ENCODE assay signal across 14 cellular contexts in genomic region chr5:100800552-100800951, GRCh38.
DNase-seq lines count a peak whose midpoint lies in the region; ATAC-seq and TF ChIP-seq lines count a peak whose summit lies in the region.
"Had no signal": no experiment of that assay in that cellular context is flagged by ENCODE, and none has a peak within 500 bp of the region (broad histone marks: within the 10 kb centered on the region; RNA-seq: fewer than 3 reads in every experiment).

No MANE protein-coding gene starts in this region.

- peak; percentile 93 for ATAC-seq in GM18502 (IDR thresholded peaks at IDR 0.05; ENCODE audit: poor library complexity, unreplicated experiment)
- peak; percentile 71 for ATAC-seq in GM19468 (IDR thresholded peaks at IDR 0.05; ENCODE audit: extremely low read depth, unreplicated experiment)
- peak; percentile 86 for ATAC-seq in HG02884 (IDR thresholded peaks at IDR 0.05; ENCODE audit: unreplicated experiment)
- ATAC-seq in HG03571 (IDR thresholded peaks at IDR 0.05; ENCODE audit: unreplicated experiment), result peak; percentile 65
- no peak for ATAC-seq in gastroesophageal sphincter
- ATAC-seq: left cardiac atrium, psoas muscle, upper lobe of right lung had no signal

- H3K36me3 ChIP-seq in gastroesophageal sphincter, result no peaks in the 10 kb centered on the region
- H3K36me3 ChIP-seq: SJCRH30, upper lobe of right lung had no signal

- no peak for DNase-seq in MV-4-11 (lab: John Stamatoyannopoulos, UW)
- no peak for DNase-seq in dedifferentiated amniotic fluid mesenchymal stem cell (ENCODE audit: extremely low spot score)
- no peak for DNase-seq in NCI-H146 (lab: John Stamatoyannopoulos, UW)
- DNase-seq: activated naive CD4-positive, alpha-beta T cell treated with anti-CD3 and anti-CD28 coated beads, Interleukin-2, amount 50 U/mL, for 16 hours; GM23248; left cardiac atrium; psoas muscle; SJCRH30; upper lobe of right lung had no signal

- H3K27me3 ChIP-seq in gastroesophageal sphincter, result no peaks in the 10 kb centered on the region
- H3K27me3 ChIP-seq: SJCRH30, upper lobe of right lung had no signal

- TF ChIP-seq POLR2A in gastroesophageal sphincter (IDR thresholded peaks at IDR 0.05), result no peak

- no peak for TF ChIP-seq EP300 in gastroesophageal sphincter (IDR thresholded peaks at IDR 0.05)

- 70 to 79% methylated on average over 5 of the region's 5 CpGs for WGBS in gastroesophageal sphincter (ENCODE audit: low coverage in 1 of 2), 2 donors

- no peaks in the 10 kb centered on the region for H3K9me3 ChIP-seq in gastroesophageal sphincter
- H3K9me3 ChIP-seq: psoas muscle, SJCRH30, upper lobe of right lung had no signal

- H3K4me3 ChIP-seq in gastroesophageal sphincter, result no peak overlapping the region
- H3K4me3 ChIP-seq: GM23248, psoas muscle, SJCRH30, upper lobe of right lung had no signal

- no peak overlapping the region for H3K27ac ChIP-seq in gastroesophageal sphincter
- H3K27ac ChIP-seq: GM23248, psoas muscle, SJCRH30, upper lobe of right lung had no signal

- H3K4me1 ChIP-seq in gastroesophageal sphincter, result no peaks in the 10 kb centered on the region
- H3K4me1 ChIP-seq: psoas muscle, SJCRH30, upper lobe of right lung had no signal

- no peak for TF ChIP-seq CTCF in gastroesophageal sphincter (IDR thresholded peaks at IDR 0.05)
